9 cellular contexts compared by ENCODE assay signal in the genomic region with DNA sequence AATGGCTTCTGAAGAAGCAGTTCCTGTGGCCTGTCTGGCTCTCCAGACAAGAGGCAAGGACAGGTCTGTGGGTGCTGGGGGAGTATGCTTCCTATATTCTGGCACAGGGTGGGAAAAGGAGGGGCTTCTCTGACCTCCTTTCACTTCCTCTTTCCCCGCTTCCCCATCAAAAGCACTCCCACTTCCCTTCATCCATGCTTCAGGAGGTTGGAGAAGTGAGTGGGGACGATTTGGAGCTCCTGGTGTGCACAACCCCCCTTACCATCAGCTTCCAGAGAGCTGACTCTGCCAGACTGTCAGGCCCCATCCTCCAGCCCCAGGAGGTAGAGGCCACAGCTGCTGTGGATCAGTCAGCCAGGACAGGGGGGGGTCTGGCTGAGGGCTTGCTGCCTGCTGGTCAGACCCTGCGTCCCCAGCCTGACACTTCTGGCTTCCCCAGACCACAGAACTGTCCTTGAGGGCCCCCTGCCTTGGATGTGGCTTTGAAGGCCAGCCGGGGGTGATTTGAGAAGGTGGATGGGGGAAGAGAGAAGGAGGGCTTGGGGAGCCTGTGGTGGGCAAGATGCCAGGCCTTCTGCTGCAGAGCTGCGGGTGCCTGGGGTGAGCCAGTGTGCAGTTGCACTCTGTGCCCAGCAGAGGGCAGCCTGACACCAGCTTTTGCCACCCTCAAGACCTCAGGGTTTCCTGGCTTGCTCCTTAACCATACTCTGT. TPM values are rescaled to one million over a fixed set of nuclear protein-coding genes. Genes with fewer than 3 reads are reported as not detected.
DNase-seq lines count a peak whose midpoint lies in the region; ATAC-seq and TF ChIP-seq lines count a peak whose summit lies in the region.
"Had no signal": no experiment of that assay in that cellular context is flagged by ENCODE, and none has a peak within 500 bp of the region (broad histone marks: within the 10 kb centered on the region; RNA-seq: fewer than 3 reads in every experiment).

No MANE protein-coding gene starts in this region.

- H3K36me3 Mint-ChIP-seq in nephron (ENCODE audit: low read depth) = peaks cover 15% of the 10 kb centered on the region
- H3K36me3 Mint-ChIP-seq in stimulated activated memory B cell treated with anti-CD40 and anti-IgM and Interleukin-4, amounts not matched to agents 10 μg/mL and 1 μg/mL and 100 μg/mL, for 72 hours = peaks cover 51% of the 10 kb centered on the region

- peak overlapping the region; percentile 17 to 52 (median 24) for H3K4me3 Mint-ChIP-seq in nephron
- H3K4me3 Mint-ChIP-seq in stimulated activated memory B cell treated with anti-CD40 and anti-IgM and Interleukin-4, amounts not matched to agents 10 μg/mL and 1 μg/mL and 100 μg/mL, for 72 hours = no peak overlapping the region
- H3K4me3 Mint-ChIP-seq: stimulated activated naive CD8-positive, alpha-beta T cell treated with anti-CD3 and anti-CD28 coated beads, Interleukin-15, Interleukin-2, amounts not matched to agents 100 ng/mL and 50 ng/mL, for 24 hours had no signal

- H3K9ac ChIP-seq in Karpas-422 (ENCODE audit: low read length) = peak overlapping the region; percentile 51
- peak overlapping the region; percentile 32 for H3K9ac ChIP-seq in fibroblast of lung (ENCODE audit: insufficient read depth, low read length)

- H3K9me3 ChIP-seq in Karpas-422 (ENCODE audit: low read length) (no peaks in the 10 kb centered on the region), fibroblast of lung (ENCODE audit: control insufficient read depth, insufficient read depth, low read depth, low read length) (no peaks in the 10 kb centered on the region)

- no peaks in the 10 kb centered on the region for H3K27me3 ChIP-seq in Karpas-422 (ENCODE audit: low read length)
- no peaks in the 10 kb centered on the region for H3K27me3 ChIP-seq in fibroblast of lung (ENCODE audit: control insufficient read depth, insufficient read depth, low read length)

- no peaks in the 10 kb centered on the region for H3K27me3 Mint-ChIP-seq in nephron (ENCODE audit: low read depth)
- no peaks in the 10 kb centered on the region for H3K27me3 Mint-ChIP-seq in stimulated activated memory B cell treated with anti-CD40 and anti-IgM and Interleukin-4, amounts not matched to agents 10 μg/mL and 1 μg/mL and 100 μg/mL, for 72 hours
- H3K27me3 Mint-ChIP-seq: stimulated activated naive CD8-positive, alpha-beta T cell treated with anti-CD3 and anti-CD28 coated beads, Interleukin-15, Interleukin-2, amounts not matched to agents 100 ng/mL and 50 ng/mL, for 24 hours had no signal

- H3K27ac Mint-ChIP-seq in nephron = peak overlapping the region; percentile 99 to 100 (median 100)
- H3K27ac Mint-ChIP-seq in stimulated activated memory B cell treated with anti-CD40 and anti-IgM and Interleukin-4, amounts not matched to agents 10 μg/mL and 1 μg/mL and 100 μg/mL, for 72 hours = no peak overlapping the region
- H3K27ac Mint-ChIP-seq: stimulated activated naive CD8-positive, alpha-beta T cell treated with anti-CD3 and anti-CD28 coated beads, Interleukin-15, Interleukin-2, amounts not matched to agents 100 ng/mL and 50 ng/mL, for 24 hours had no signal

- H3K4me1 Mint-ChIP-seq in nephron = peaks cover 46% of the 10 kb centered on the region
- H3K4me1 Mint-ChIP-seq in stimulated activated memory B cell treated with anti-CD40 and anti-IgM and Interleukin-4, amounts not matched to agents 10 μg/mL and 1 μg/mL and 100 μg/mL, for 72 hours = peaks cover 5% of the 10 kb centered on the region

- H4K20me1 ChIP-seq in Karpas-422 (ENCODE audit: insufficient read depth, low read depth, low read length) = no peaks in the 10 kb centered on the region
- no peaks in the 10 kb centered on the region for H4K20me1 ChIP-seq in fibroblast of lung (ENCODE audit: control insufficient read depth, extremely low read depth, insufficient read depth, low read length)

- peaks cover 17% of the 10 kb centered on the region; the same call in 1 of the 2 replicates for H3K36me3 ChIP-seq in Karpas-422 (ENCODE audit: insufficient read depth, low read length)
- H3K36me3 ChIP-seq in fibroblast of lung (ENCODE audit: control insufficient read depth, insufficient read depth, low read length) = peaks cover 4% of the 10 kb centered on the region

- H3K27ac ChIP-seq in Karpas-422 (ENCODE audit: low read length) = peak overlapping the region; percentile 46
- H3K27ac ChIP-seq in fibroblast of lung (ENCODE audit: insufficient read depth, low read length) = peak overlapping the region; percentile 92

- ATAC-seq in stimulated activated memory B cell treated with anti-CD40 and anti-IgM and Interleukin-4, amounts not matched to agents 10 μg/mL and 1 μg/mL and 100 μg/mL, for 72 hours = peak; percentile 89
- ATAC-seq in HG03457 (IDR thresholded peaks at IDR 0.05; ENCODE audit: unreplicated experiment) = no peak

- H3K4me1 ChIP-seq in Karpas-422 (ENCODE audit: low read length) (peaks cover 14% of the 10 kb centered on the region), fibroblast of lung (ENCODE audit: control insufficient read depth, extremely low read depth, insufficient read depth, low read length) (peaks cover 31% of the 10 kb centered on the region)

- DNase-seq in GF-D8 (lab: John Stamatoyannopoulos, UW) = peak; percentile 55
- DNase-seq in Karpas-422 = peak; percentile 94
- DNase-seq in RPMI7951 (ENCODE audit: low read depth) = peak; percentile 83
- DNase-seq in activated T-helper 1 cell treated with anti-CD3 and anti-CD28 coated beads, Interleukin-2, amount 50 U/mL, for 16 hours (ENCODE audit: low read depth in 1 of 2, low spot score in 1 of 2) = peak; percentile 56 to 63
- DNase-seq in fibroblast of lung (ENCODE audit: low read depth in 2 of 2) = peak; percentile 92 to 94

- no peaks in the 10 kb centered on the region for H3K79me2 ChIP-seq in Karpas-422 (ENCODE audit: low read length)
- H3K79me2 ChIP-seq in fibroblast of lung (ENCODE audit: control insufficient read depth, insufficient read depth, low read length) = no peaks in the 10 kb centered on the region

- H2AFZ ChIP-seq in Karpas-422 (ENCODE audit: low read length) = no peak overlapping the region
- H2AFZ ChIP-seq in fibroblast of lung (ENCODE audit: low read length) = no peak overlapping the region

- TF ChIP-seq CTCF in fibroblast of lung (conservative IDR thresholded peaks at IDR 0.05 in 1 of 2, IDR thresholded peaks at IDR 0.05 in 1 of 2; ENCODE audit: low read depth in 1 of 2, low read length in 2 of 2) (peak; percentile 89 to 99), nephron (IDR thresholded peaks at IDR 0.05; ENCODE audit: unreplicated experiment in 3 of 3) (peak; percentile 99)

- H3K4me3 ChIP-seq in Karpas-422 (ENCODE audit: low read length) = no peak overlapping the region
- no peak overlapping the region for H3K4me3 ChIP-seq in fibroblast of lung (replicated peaks in 1 of 4; ENCODE audit: control extremely low read depth in 1 of 4, insufficient read depth in 1 of 4, low read depth in 3 of 4, low read length in 4 of 4)

- H3K4me2 ChIP-seq in Karpas-422 (ENCODE audit: low read depth, low read length, poor library complexity, severe bottlenecking) (no peak overlapping the region), fibroblast of lung (ENCODE audit: extremely low read depth, insufficient read depth, low read length) (peak overlapping the region; percentile 66)

- H3K9me2 ChIP-seq in Karpas-422 (replicated peaks; ENCODE audit: insufficient read depth, low read length) = no peaks in the 10 kb centered on the region

- no peaks in the 10 kb centered on the region for H3K9me3 Mint-ChIP-seq in nephron
- no peaks in the 10 kb centered on the region for H3K9me3 Mint-ChIP-seq in stimulated activated memory B cell treated with anti-CD40 and anti-IgM and Interleukin-4, amounts not matched to agents 10 μg/mL and 1 μg/mL and 100 μg/mL, for 72 hours
- H3K9me3 Mint-ChIP-seq: stimulated activated naive CD8-positive, alpha-beta T cell treated with anti-CD3 and anti-CD28 coated beads, Interleukin-15, Interleukin-2, amounts not matched to agents 100 ng/mL and 50 ng/mL, for 24 hours had no signal

RNA-seq across cellular contexts. Expression of a gene that starts 21.5 kb away (rescaled TPM):
- total RNA-seq in Karpas-422 (2014; rRNA removed; shearing (Covaris generic); ENCODE audit: low replicate concordance) = 27.4 and 27.9 TPM in 2 replicates
- 47.4 and 47.8 TPM in 2 replicates for total RNA-seq in RPMI7951 (2014; rRNA removed; shearing (Covaris generic))
- 16.2 and 21.6 TPM in 2 replicates for total RNA-seq in fibroblast of lung
- polyA plus RNA-seq in fibroblast of lung = 37.1 and 39.9 TPM in 2 replicates
- polyA plus RNA-seq in fibroblast of lung (2012) = 44.4 and 49.0 TPM in 2 replicates
- 88.2 and 99.9 TPM in 2 replicates for polyA minus RNA-seq in fibroblast of lung (ENCODE audit: low replicate concordance)

RNA-seq across cellular contexts. Expression of a gene that starts 41.3 kb away (rescaled TPM):
- total RNA-seq in Karpas-422 (2014; rRNA removed; shearing (Covaris generic); ENCODE audit: low replicate concordance) = 35.6 and 119 TPM in 2 replicates
- total RNA-seq in RPMI7951 (2014; rRNA removed; shearing (Covaris generic)) = 0.12 TPM in 1 of 2 replicates, not detected in the other
- under 0.01 and 0.17 TPM in 2 replicates for total RNA-seq in fibroblast of lung
- polyA plus RNA-seq in fibroblast of lung = 0.02 and 0.03 TPM in 2 replicates
- polyA plus RNA-seq in fibroblast of lung (2012) = 0.12 and 0.15 TPM in 2 replicates
- polyA minus RNA-seq in fibroblast of lung (ENCODE audit: low replicate concordance) = 2.4 TPM in 1 of 2 replicates, not detected in the other

Comparison
In these comparisons a context has a peak if more than half of its experiments do, and no peak if none do; other contexts are left out.
1. RNA of a gene that starts 41.3 kb away (total RNA-seq): 35.6 to 119 TPM in Karpas-422; under 0.01 to 0.17 TPM in fibroblast of lung and 0.12 TPM in RPMI7951; every median in the first group is over 10 times any median in the second.
2. Peak in every context shown above with its lines, with median percentiles within 50 percentile points of each other: DNase-seq.